1 cellular context compared by ENCODE assay signal in the genomic region with DNA sequence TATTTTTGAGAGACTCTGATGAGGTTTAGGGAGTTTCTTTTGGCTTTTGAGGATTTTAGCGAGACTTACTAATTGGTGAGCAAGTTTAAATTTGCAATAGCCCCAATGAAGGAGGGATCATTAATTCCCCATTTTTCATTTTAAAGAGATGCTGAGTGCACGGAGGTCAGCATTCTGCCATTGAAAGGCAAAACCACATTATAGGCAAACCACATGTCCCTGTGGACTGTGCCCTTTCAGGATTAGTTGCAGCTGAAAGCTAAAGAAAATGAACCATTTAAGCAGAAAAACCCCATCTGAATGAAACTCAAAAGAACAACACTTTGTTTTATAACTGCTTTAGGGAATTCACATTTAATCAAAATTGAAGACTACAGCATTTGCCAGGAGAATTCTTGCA.
TF ChIP-seq lines count a peak whose summit lies in the region.

No MANE protein-coding gene starts in this region.

TF ChIP-seq in GM12878, 131 proteins besides CTCF, POLR2A, EP300 and RAD21 (continued from another document and continues in another):
- TF ChIP-seq DPF2 (IDR thresholded peaks at IDR 0.05) (peak; percentile 87), FOXM1 (IDR thresholded peaks at IDR 0.05; ENCODE audit: low read depth, low read length) (no peak), IKZF2 (IDR thresholded peaks at IDR 0.05) (peak; percentile 63 to 73; a peak in 3 of 4 replicates), BCL11A (IDR thresholded peaks at IDR 0.05; ENCODE audit: low read depth, low read length) (peak; percentile 63; the same call in 1 of the 2 replicates), POLR2AphosphoS5 (IDR thresholded peaks at IDR 0.05; ENCODE audit: low read length) (no peak), SIN3A (IDR thresholded peaks at IDR 0.05; ENCODE audit: low read depth, low read length) (no peak), MEF2A (IDR thresholded peaks at IDR 0.05; ENCODE audit: insufficient read depth, low read depth, low read length) (no peak), MYB (IDR thresholded peaks at IDR 0.05; ENCODE audit: borderline replicate concordance, low read depth, low read length) (no peak), BHLHE40 (IDR thresholded peaks at IDR 0.05; ENCODE audit: borderline replicate concordance in 1 of 2, low read depth in 2 of 2, low read length in 1 of 2) (peak in 1 of 2 experiments; percentile 52; a peak in 2 of 4 replicates), TCF7 (IDR thresholded peaks at IDR 0.05; ENCODE audit: borderline replicate concordance) (no peak), ZBED1 (IDR thresholded peaks at IDR 0.05; ENCODE audit: borderline replicate concordance) (no peak), SPI1 (IDR thresholded peaks at IDR 0.05; ENCODE audit: borderline replicate concordance, insufficient read depth, low read depth, low read length) (no peak), SREBF1 (IDR thresholded peaks at IDR 0.05; ENCODE audit: low read length) (no peak), HDAC2 (IDR thresholded peaks at IDR 0.05) (no peak), RUNX3 (IDR thresholded peaks at IDR 0.05; ENCODE audit: low read length) (peak; percentile 65), WRNIP1 (IDR thresholded peaks at IDR 0.05; ENCODE audit: borderline replicate concordance, low read depth, low read length) (no peak), NR2F1 (conservative IDR thresholded peaks at IDR 0.05) (peak; percentile 98), TBL1XR1 (IDR thresholded peaks at IDR 0.05; ENCODE audit: low read depth, low read length) (no peak), TARDBP (IDR thresholded peaks at IDR 0.05; ENCODE audit: borderline replicate concordance) (no peak), ZNF217 (IDR thresholded peaks at IDR 0.05) (no peak), MEF2B (IDR thresholded peaks at IDR 0.05; ENCODE audit: partially characterized antibody, poor library complexity, severe bottlenecking) (peak; percentile 85), BRCA1 (IDR thresholded peaks at IDR 0.05; ENCODE audit: low read depth, low read length) (no peak), ATF7 (IDR thresholded peaks at IDR 0.05; ENCODE audit: low read depth) (peak; percentile 24; the same call in 1 of the 2 replicates), CBX5 (IDR thresholded peaks at IDR 0.05; ENCODE audit: low read depth) (no peak), SRF (IDR thresholded peaks at IDR 0.05; ENCODE audit: low read depth in 2 of 2, low read length in 2 of 2) (no peak), MTA2 (IDR thresholded peaks at IDR 0.05; ENCODE audit: low read depth) (peak; percentile 99), SMAD1 (IDR thresholded peaks at IDR 0.05; ENCODE audit: low read depth, partially characterized antibody) (no peak), MXI1 (IDR thresholded peaks at IDR 0.05; ENCODE audit: low read depth, low read length) (no peak), YBX1 (IDR thresholded peaks at IDR 0.05) (no peak), STAT1 (conservative IDR thresholded peaks at IDR 0.05) (no peak)
- TF ChIP-seq, protein P1, sequence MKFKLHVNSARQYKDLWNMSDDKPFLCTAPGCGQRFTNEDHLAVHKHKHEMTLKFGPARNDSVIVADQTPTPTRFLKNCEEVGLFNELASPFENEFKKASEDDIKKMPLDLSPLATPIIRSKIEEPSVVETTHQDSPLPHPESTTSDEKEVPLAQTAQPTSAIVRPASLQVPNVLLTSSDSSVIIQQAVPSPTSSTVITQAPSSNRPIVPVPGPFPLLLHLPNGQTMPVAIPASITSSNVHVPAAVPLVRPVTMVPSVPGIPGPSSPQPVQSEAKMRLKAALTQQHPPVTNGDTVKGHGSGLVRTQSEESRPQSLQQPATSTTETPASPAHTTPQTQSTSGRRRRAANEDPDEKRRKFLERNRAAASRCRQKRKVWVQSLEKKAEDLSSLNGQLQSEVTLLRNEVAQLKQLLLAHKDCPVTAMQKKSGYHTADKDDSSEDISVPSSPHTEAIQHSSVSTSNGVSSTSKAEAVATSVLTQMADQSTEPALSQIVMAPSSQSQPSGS (IDR thresholded peaks at IDR 0.05; ENCODE audit: low read length): no peak
- TF ChIP-seq, protein P2, sequence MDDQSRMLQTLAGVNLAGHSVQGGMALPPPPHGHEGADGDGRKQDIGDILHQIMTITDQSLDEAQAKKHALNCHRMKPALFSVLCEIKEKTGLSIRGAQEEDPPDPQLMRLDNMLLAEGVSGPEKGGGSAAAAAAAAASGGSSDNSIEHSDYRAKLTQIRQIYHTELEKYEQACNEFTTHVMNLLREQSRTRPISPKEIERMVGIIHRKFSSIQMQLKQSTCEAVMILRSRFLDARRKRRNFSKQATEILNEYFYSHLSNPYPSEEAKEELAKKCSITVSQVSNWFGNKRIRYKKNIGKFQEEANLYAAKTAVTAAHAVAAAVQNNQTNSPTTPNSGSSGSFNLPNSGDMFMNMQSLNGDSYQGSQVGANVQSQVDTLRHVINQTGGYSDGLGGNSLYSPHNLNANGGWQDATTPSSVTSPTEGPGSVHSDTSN (IDR thresholded peaks at IDR 0.05; ENCODE audit: insufficient replicate concordance, low read depth, low read length): no peak
- TF ChIP-seq, protein P3, sequence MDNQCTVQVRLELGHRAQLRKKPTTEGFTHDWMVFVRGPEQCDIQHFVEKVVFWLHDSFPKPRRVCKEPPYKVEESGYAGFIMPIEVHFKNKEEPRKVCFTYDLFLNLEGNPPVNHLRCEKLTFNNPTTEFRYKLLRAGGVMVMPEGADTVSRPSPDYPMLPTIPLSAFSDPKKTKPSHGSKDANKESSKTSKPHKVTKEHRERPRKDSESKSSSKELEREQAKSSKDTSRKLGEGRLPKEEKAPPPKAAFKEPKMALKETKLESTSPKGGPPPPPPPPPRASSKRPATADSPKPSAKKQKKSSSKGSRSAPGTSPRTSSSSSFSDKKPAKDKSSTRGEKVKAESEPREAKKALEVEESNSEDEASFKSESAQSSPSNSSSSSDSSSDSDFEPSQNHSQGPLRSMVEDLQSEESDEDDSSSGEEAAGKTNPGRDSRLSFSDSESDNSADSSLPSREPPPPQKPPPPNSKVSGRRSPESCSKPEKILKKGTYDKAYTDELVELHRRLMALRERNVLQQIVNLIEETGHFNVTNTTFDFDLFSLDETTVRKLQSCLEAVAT (IDR thresholded peaks at IDR 0.05): peak; percentile 70; the same call in 1 of the 2 replicates
- TF ChIP-seq, protein P4, sequence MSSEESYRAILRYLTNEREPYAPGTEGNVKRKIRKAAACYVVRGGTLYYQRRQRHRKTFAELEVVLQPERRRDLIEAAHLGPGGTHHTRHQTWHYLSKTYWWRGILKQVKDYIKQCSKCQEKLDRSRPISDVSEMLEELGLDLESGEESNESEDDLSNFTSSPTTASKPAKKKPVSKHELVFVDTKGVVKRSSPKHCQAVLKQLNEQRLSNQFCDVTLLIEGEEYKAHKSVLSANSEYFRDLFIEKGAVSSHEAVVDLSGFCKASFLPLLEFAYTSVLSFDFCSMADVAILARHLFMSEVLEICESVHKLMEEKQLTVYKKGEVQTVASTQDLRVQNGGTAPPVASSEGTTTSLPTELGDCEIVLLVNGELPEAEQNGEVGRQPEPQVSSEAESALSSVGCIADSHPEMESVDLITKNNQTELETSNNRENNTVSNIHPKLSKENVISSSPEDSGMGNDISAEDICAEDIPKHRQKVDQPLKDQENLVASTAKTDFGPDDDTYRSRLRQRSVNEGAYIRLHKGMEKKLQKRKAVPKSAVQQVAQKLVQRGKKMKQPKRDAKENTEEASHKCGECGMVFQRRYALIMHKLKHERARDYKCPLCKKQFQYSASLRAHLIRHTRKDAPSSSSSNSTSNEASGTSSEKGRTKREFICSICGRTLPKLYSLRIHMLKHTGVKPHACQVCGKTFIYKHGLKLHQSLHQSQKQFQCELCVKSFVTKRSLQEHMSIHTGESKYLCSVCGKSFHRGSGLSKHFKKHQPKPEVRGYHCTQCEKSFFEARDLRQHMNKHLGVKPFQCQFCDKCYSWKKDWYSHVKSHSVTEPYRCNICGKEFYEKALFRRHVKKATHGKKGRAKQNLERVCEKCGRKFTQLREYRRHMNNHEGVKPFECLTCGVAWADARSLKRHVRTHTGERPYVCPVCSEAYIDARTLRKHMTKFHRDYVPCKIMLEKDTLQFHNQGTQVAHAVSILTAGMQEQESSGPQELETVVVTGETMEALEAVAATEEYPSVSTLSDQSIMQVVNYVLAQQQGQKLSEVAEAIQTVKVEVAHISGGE (CRISPR knock-in tag; IDR thresholded peaks at IDR 0.05): no peak
- TF ChIP-seq, protein P5, sequence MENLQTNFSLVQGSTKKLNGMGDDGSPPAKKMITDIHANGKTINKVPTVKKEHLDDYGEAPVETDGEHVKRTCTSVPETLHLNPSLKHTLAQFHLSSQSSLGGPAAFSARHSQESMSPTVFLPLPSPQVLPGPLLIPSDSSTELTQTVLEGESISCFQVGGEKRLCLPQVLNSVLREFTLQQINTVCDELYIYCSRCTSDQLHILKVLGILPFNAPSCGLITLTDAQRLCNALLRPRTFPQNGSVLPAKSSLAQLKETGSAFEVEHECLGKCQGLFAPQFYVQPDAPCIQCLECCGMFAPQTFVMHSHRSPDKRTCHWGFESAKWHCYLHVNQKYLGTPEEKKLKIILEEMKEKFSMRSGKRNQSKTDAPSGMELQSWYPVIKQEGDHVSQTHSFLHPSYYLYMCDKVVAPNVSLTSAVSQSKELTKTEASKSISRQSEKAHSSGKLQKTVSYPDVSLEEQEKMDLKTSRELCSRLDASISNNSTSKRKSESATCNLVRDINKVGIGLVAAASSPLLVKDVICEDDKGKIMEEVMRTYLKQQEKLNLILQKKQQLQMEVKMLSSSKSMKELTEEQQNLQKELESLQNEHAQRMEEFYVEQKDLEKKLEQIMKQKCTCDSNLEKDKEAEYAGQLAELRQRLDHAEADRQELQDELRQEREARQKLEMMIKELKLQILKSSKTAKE (IDR thresholded peaks at IDR 0.05; ENCODE audit: low read depth, poor library complexity, severe bottlenecking): peak; percentile 51
- TF ChIP-seq, protein P6, sequence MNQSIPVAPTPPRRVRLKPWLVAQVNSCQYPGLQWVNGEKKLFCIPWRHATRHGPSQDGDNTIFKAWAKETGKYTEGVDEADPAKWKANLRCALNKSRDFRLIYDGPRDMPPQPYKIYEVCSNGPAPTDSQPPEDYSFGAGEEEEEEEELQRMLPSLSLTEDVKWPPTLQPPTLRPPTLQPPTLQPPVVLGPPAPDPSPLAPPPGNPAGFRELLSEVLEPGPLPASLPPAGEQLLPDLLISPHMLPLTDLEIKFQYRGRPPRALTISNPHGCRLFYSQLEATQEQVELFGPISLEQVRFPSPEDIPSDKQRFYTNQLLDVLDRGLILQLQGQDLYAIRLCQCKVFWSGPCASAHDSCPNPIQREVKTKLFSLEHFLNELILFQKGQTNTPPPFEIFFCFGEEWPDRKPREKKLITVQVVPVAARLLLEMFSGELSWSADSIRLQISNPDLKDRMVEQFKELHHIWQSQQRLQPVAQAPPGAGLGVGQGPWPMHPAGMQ (IDR thresholded peaks at IDR 0.05; ENCODE audit: borderline replicate concordance): no peak
- TF ChIP-seq, protein P7, sequence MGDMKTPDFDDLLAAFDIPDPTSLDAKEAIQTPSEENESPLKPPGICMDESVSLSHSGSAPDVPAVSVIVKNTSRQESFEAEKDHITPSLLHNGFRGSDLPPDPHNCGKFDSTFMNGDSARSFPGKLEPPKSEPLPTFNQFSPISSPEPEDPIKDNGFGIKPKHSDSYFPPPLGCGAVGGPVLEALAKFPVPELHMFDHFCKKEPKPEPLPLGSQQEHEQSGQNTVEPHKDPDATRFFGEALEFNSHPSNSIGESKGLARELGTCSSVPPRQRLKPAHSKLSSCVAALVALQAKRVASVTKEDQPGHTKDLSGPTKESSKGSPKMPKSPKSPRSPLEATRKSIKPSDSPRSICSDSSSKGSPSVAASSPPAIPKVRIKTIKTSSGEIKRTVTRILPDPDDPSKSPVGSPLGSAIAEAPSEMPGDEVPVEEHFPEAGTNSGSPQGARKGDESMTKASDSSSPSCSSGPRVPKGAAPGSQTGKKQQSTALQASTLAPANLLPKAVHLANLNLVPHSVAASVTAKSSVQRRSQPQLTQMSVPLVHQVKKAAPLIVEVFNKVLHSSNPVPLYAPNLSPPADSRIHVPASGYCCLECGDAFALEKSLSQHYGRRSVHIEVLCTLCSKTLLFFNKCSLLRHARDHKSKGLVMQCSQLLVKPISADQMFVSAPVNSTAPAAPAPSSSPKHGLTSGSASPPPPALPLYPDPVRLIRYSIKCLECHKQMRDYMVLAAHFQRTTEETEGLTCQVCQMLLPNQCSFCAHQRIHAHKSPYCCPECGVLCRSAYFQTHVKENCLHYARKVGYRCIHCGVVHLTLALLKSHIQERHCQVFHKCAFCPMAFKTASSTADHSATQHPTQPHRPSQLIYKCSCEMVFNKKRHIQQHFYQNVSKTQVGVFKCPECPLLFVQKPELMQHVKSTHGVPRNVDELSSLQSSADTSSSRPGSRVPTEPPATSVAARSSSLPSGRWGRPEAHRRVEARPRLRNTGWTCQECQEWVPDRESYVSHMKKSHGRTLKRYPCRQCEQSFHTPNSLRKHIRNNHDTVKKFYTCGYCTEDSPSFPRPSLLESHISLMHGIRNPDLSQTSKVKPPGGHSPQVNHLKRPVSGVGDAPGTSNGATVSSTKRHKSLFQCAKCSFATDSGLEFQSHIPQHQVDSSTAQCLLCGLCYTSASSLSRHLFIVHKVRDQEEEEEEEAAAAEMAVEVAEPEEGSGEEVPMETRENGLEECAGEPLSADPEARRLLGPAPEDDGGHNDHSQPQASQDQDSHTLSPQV (IDR thresholded peaks at IDR 0.05): no peak
- TF ChIP-seq, protein P8, sequence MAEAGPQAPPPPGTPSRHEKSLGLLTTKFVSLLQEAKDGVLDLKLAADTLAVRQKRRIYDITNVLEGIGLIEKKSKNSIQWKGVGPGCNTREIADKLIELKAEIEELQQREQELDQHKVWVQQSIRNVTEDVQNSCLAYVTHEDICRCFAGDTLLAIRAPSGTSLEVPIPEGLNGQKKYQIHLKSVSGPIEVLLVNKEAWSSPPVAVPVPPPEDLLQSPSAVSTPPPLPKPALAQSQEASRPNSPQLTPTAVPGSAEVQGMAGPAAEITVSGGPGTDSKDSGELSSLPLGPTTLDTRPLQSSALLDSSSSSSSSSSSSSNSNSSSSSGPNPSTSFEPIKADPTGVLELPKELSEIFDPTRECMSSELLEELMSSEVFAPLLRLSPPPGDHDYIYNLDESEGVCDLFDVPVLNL (IDR thresholded peaks at IDR 0.05; ENCODE audit: low read depth, low read length): no peak
- TF ChIP-seq, protein P9, sequence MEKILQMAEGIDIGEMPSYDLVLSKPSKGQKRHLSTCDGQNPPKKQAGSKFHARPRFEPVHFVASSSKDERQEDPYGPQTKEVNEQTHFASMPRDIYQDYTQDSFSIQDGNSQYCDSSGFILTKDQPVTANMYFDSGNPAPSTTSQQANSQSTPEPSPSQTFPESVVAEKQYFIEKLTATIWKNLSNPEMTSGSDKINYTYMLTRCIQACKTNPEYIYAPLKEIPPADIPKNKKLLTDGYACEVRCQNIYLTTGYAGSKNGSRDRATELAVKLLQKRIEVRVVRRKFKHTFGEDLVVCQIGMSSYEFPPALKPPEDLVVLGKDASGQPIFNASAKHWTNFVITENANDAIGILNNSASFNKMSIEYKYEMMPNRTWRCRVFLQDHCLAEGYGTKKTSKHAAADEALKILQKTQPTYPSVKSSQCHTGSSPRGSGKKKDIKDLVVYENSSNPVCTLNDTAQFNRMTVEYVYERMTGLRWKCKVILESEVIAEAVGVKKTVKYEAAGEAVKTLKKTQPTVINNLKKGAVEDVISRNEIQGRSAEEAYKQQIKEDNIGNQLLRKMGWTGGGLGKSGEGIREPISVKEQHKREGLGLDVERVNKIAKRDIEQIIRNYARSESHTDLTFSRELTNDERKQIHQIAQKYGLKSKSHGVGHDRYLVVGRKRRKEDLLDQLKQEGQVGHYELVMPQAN (conservative IDR thresholded peaks at IDR 0.05): no peak
